In the genomic region with DNA sequence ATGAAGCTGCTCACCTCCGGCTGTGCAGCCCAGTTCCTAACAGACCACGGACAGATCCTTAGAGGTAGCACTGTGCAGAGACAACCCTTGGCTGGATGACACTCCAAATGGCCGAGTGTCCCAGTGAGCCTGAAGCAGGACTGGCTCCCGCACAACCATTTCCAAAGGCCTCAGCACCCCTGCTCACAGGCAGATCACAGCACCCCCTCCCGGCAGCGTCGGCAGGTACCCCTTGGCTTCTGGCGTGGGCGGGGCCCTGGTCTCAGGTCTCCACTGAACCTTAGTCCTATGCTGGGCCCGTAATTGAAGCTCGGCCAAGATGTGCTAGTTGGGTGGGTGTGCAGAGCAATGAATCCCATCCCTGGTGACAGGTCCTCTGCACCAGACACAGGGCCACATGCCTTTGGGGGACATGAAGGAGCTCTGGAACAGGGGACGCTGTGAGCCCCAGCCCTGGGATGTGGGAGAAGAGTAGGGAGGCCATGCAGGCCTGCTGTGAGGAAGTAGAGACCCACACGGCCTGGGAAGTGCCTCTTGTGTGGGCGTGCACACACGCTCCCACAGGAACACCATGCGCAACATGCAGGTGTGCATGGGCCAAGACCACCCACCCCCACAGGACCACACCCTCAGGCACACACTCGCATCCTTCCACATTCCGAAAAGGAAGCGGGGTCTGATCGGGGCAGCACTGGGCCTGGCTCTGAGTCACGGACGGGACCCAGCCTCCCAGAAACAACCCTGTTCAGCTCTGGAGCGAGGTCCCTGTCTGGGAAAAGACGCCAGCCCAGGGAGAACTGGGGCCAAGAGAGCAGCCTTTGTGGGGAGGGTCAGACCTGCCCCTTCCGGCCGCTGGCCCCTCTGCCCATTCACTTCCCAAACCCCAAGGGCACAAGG, we compare ENCODE assay signal across 1 cellular context.
TF ChIP-seq lines count a peak whose summit lies in the region.

No MANE protein-coding gene starts in this region.

TF ChIP-seq in GM12878, 131 proteins besides CTCF, POLR2A, EP300 and RAD21 (continued from another document):
- TF ChIP-seq RFX5 (IDR thresholded peaks at IDR 0.05; ENCODE audit: low read depth, low read length) (0 out of 2 replicates have a peak, but pooled peaks have one; percentile 28), BHLHE40 (IDR thresholded peaks at IDR 0.05; ENCODE audit: borderline replicate concordance in 1 of 2, low read depth in 2 of 2, low read length in 1 of 2) (peak; percentile 57 to 79), KDM1A (IDR thresholded peaks at IDR 0.05; ENCODE audit: borderline replicate concordance) (no peak), MYC (IDR thresholded peaks at IDR 0.05; ENCODE audit: insufficient read depth, insufficient read length, insufficient replicate concordance, low read length, severe bottlenecking) (no peak), TBL1XR1 (IDR thresholded peaks at IDR 0.05; ENCODE audit: low read depth, low read length) (no peak; the same call in 1 of the 2 replicates), RBBP5 (conservative IDR thresholded peaks at IDR 0.05) (no peak), CHD2 (IDR thresholded peaks at IDR 0.05; ENCODE audit: borderline replicate concordance, low read depth, low read length) (peak; percentile 75), ASH2L (IDR thresholded peaks at IDR 0.05; ENCODE audit: borderline replicate concordance, low read depth) (no peak), CREM (IDR thresholded peaks at IDR 0.05; ENCODE audit: low read depth) (no peak), SPI1 (IDR thresholded peaks at IDR 0.05; ENCODE audit: borderline replicate concordance, insufficient read depth, low read depth, low read length) (0 out of 2 replicates have a peak, but pooled peaks have one; percentile 9), TARDBP (IDR thresholded peaks at IDR 0.05; ENCODE audit: borderline replicate concordance) (no peak; the same call in 1 of the 2 replicates), CREB1 (IDR thresholded peaks at IDR 0.05; ENCODE audit: low read depth) (no peak), ZNF384 (IDR thresholded peaks at IDR 0.05; ENCODE audit: borderline replicate concordance, low read depth, low read length) (no peak), RCOR1 (conservative IDR thresholded peaks at IDR 0.05; ENCODE audit: low read depth, low read length) (0 out of 2 replicates have a peak, but pooled peaks have one; percentile 88), LARP7 (IDR thresholded peaks at IDR 0.05) (peak; percentile 31; the same call in 1 of the 2 replicates), SREBF1 (IDR thresholded peaks at IDR 0.05; ENCODE audit: low read length) (no peak), BACH1 (IDR thresholded peaks at IDR 0.05; ENCODE audit: borderline replicate concordance) (peak; percentile 93), IKZF1 (conservative IDR thresholded peaks at IDR 0.05) (peak; percentile 94), MTA3 (IDR thresholded peaks at IDR 0.05; ENCODE audit: borderline replicate concordance, low read length) (no peak), FOS (IDR thresholded peaks at IDR 0.05; ENCODE audit: borderline replicate concordance, extremely low read depth, insufficient read length) (no peak)
- TF ChIP-seq, protein P1, sequence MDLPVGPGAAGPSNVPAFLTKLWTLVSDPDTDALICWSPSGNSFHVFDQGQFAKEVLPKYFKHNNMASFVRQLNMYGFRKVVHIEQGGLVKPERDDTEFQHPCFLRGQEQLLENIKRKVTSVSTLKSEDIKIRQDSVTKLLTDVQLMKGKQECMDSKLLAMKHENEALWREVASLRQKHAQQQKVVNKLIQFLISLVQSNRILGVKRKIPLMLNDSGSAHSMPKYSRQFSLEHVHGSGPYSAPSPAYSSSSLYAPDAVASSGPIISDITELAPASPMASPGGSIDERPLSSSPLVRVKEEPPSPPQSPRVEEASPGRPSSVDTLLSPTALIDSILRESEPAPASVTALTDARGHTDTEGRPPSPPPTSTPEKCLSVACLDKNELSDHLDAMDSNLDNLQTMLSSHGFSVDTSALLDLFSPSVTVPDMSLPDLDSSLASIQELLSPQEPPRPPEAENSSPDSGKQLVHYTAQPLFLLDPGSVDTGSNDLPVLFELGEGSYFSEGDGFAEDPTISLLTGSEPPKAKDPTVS (IDR thresholded peaks at IDR 0.05; ENCODE audit: low read depth, low read length), result no peak
- TF ChIP-seq, protein P2, sequence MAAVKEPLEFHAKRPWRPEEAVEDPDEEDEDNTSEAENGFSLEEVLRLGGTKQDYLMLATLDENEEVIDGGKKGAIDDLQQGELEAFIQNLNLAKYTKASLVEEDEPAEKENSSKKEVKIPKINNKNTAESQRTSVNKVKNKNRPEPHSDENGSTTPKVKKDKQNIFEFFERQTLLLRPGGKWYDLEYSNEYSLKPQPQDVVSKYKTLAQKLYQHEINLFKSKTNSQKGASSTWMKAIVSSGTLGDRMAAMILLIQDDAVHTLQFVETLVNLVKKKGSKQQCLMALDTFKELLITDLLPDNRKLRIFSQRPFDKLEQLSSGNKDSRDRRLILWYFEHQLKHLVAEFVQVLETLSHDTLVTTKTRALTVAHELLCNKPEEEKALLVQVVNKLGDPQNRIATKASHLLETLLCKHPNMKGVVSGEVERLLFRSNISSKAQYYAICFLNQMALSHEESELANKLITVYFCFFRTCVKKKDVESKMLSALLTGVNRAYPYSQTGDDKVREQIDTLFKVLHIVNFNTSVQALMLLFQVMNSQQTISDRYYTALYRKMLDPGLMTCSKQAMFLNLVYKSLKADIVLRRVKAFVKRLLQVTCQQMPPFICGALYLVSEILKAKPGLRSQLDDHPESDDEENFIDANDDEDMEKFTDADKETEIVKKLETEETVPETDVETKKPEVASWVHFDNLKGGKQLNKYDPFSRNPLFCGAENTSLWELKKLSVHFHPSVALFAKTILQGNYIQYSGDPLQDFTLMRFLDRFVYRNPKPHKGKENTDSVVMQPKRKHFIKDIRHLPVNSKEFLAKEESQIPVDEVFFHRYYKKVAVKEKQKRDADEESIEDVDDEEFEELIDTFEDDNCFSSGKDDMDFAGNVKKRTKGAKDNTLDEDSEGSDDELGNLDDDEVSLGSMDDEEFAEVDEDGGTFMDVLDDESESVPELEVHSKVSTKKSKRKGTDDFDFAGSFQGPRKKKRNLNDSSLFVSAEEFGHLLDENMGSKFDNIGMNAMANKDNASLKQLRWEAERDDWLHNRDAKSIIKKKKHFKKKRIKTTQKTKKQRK (IDR thresholded peaks at IDR 0.05; ENCODE audit: low read depth, low read length), result no peak; the same call in 1 of the 2 replicates
- TF ChIP-seq, protein P3, sequence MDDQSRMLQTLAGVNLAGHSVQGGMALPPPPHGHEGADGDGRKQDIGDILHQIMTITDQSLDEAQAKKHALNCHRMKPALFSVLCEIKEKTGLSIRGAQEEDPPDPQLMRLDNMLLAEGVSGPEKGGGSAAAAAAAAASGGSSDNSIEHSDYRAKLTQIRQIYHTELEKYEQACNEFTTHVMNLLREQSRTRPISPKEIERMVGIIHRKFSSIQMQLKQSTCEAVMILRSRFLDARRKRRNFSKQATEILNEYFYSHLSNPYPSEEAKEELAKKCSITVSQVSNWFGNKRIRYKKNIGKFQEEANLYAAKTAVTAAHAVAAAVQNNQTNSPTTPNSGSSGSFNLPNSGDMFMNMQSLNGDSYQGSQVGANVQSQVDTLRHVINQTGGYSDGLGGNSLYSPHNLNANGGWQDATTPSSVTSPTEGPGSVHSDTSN (IDR thresholded peaks at IDR 0.05; ENCODE audit: insufficient replicate concordance, low read depth, low read length), result peak; percentile 69
- TF ChIP-seq, protein P4, sequence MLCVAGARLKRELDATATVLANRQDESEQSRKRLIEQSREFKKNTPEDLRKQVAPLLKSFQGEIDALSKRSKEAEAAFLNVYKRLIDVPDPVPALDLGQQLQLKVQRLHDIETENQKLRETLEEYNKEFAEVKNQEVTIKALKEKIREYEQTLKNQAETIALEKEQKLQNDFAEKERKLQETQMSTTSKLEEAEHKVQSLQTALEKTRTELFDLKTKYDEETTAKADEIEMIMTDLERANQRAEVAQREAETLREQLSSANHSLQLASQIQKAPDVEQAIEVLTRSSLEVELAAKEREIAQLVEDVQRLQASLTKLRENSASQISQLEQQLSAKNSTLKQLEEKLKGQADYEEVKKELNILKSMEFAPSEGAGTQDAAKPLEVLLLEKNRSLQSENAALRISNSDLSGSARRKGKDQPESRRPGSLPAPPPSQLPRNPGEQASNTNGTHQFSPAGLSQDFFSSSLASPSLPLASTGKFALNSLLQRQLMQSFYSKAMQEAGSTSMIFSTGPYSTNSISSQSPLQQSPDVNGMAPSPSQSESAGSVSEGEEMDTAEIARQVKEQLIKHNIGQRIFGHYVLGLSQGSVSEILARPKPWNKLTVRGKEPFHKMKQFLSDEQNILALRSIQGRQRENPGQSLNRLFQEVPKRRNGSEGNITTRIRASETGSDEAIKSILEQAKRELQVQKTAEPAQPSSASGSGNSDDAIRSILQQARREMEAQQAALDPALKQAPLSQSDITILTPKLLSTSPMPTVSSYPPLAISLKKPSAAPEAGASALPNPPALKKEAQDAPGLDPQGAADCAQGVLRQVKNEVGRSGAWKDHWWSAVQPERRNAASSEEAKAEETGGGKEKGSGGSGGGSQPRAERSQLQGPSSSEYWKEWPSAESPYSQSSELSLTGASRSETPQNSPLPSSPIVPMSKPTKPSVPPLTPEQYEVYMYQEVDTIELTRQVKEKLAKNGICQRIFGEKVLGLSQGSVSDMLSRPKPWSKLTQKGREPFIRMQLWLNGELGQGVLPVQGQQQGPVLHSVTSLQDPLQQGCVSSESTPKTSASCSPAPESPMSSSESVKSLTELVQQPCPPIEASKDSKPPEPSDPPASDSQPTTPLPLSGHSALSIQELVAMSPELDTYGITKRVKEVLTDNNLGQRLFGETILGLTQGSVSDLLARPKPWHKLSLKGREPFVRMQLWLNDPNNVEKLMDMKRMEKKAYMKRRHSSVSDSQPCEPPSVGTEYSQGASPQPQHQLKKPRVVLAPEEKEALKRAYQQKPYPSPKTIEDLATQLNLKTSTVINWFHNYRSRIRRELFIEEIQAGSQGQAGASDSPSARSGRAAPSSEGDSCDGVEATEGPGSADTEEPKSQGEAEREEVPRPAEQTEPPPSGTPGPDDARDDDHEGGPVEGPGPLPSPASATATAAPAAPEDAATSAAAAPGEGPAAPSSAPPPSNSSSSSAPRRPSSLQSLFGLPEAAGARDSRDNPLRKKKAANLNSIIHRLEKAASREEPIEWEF (IDR thresholded peaks at IDR 0.05; ENCODE audit: insufficient replicate concordance, low read depth, low read length), result no peak
- TF ChIP-seq, protein P5, sequence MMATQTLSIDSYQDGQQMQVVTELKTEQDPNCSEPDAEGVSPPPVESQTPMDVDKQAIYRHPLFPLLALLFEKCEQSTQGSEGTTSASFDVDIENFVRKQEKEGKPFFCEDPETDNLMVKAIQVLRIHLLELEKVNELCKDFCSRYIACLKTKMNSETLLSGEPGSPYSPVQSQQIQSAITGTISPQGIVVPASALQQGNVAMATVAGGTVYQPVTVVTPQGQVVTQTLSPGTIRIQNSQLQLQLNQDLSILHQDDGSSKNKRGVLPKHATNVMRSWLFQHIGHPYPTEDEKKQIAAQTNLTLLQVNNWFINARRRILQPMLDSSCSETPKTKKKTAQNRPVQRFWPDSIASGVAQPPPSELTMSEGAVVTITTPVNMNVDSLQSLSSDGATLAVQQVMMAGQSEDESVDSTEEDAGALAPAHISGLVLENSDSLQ (IDR thresholded peaks at IDR 0.05), result 0 out of 2 replicates have a peak, but pooled peaks have one; percentile 20
